In the genomic region with DNA sequence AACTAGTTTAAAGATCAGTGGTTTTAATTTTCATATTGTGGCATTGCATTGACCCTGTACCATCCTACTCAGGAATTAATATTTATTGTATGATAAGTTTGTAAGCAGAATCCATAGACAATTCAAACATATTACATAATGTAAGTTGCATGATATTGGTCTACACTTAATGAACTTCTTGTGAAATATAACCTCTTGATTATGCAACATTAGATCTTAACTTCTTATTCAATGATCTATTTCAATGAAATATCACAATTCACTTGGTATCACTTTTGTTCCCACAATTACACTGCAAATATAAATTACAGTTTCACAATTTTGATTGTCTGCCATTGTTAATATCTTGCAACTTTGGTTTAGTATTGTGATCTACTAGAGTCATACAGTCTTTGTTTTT, we compare ENCODE assay signal across 10 cellular contexts. TPM values are rescaled to one million over a fixed set of nuclear protein-coding genes. Genes with fewer than 3 reads are reported as not detected.
"Had no signal": no experiment of that assay in that cellular context is flagged by ENCODE, and none has a peak within 500 bp of the region (broad histone marks: within the 10 kb centered on the region; RNA-seq: fewer than 3 reads in every experiment).

No MANE protein-coding gene starts in this region.

- H3K4me3 ChIP-seq: GM23338, HAP-1 had no signal

- DNase-seq: H7, HFFc6, KG1 had no signal

- H3K36me3 ChIP-seq: HAP-1 had no signal

- H2AFZ ChIP-seq: GM23338 had no signal

- FAIRE-seq: H1 had no signal

- ATAC-seq: GM23338, HCT116 had no signal

- H3K4me2 ChIP-seq: GM23338 had no signal

- H3K27ac ChIP-seq: HL-60 had no signal

- H3K9me3 ChIP-seq: HAP-1 had no signal

- H3K4me1 ChIP-seq: HAP-1 had no signal

RNA-seq across cellular contexts. Expression of a gene that starts 44.0 kb away (rescaled TPM):
- total RNA-seq: HFFc6, HT1080 had no signal
- polyA plus RNA-seq: IgD-negative memory B cell had no signal
